14 cellular contexts compared by ENCODE assay signal in genomic region chr11:125995313-125995712, GRCh38. TPM values are rescaled to one million over a fixed set of nuclear protein-coding genes. Genes with fewer than 3 reads are reported as not detected.
A peak's percentile ranks its signal among the peaks of the same experiment; 100 is the strongest.
DNase-seq lines count a peak whose midpoint lies in the region; ATAC-seq and TF ChIP-seq lines count a peak whose summit lies in the region.
"Had no signal": no experiment of that assay in that cellular context is flagged by ENCODE, and none has a peak within 500 bp of the region (broad histone marks: within the 10 kb centered on the region; RNA-seq: fewer than 3 reads in every experiment).

No MANE protein-coding gene starts in this region.

- no peak overlapping the region for H2BK12ac ChIP-seq in trophoblast cell (ENCODE audit: low read length)

- H3K9me3 Mint-ChIP-seq in nephron progenitor cell, result peaks cover 5% of the 10 kb centered on the region
- H3K9me3 Mint-ChIP-seq: T-helper 1 cell treated with Interleukin-12 subunit alpha and Interleukin-12 subunit beta and Interleukin-4 antibody, amounts not matched to agents 30 μg/mL and 1 μg/mL, for 36 hours had no signal

- no peak overlapping the region for H3K18ac ChIP-seq in trophoblast cell (ENCODE audit: low read length)

- H3K79me2 ChIP-seq in trophoblast cell (ENCODE audit: control insufficient read depth, insufficient read depth, low read length, poor library complexity), result no peaks in the 10 kb centered on the region

- TF ChIP-seq CTCF in GM10248 (IDR thresholded peaks at IDR 0.05; ENCODE audit: control extremely low read depth, extremely low read depth, low read depth, missing control alignments) (no peak), nephron progenitor cell (IDR thresholded peaks at IDR 0.05) (no peak)

- no peak overlapping the region for H2BK5ac ChIP-seq in trophoblast cell (ENCODE audit: low read depth, low read length, poor library complexity)

- H3K4me3 Mint-ChIP-seq in nephron progenitor cell, result no peak overlapping the region
- H3K4me3 Mint-ChIP-seq: T-helper 1 cell treated with Interleukin-12 subunit alpha and Interleukin-12 subunit beta and Interleukin-4 antibody, amounts not matched to agents 30 μg/mL and 1 μg/mL, for 36 hours had no signal

- peaks cover 21 to 32% of the 10 kb centered on the region in 2 experiments for H3K36me3 ChIP-seq in trophoblast cell (ENCODE audit: control insufficient read depth in 1 of 2, insufficient read depth in 2 of 2, low read length in 2 of 2)

- H3K23ac ChIP-seq in trophoblast cell (ENCODE audit: low read length), result no peak overlapping the region

- ATAC-seq in GM19455 (IDR thresholded peaks at IDR 0.05; ENCODE audit: unreplicated experiment), result peak; percentile 96
- peak; percentile 52 for ATAC-seq in HG03354 (IDR thresholded peaks at IDR 0.05; ENCODE audit: poor library complexity, severe bottlenecking, unreplicated experiment)
- no peak for ATAC-seq in GM18909 (IDR thresholded peaks at IDR 0.05; ENCODE audit: poor library complexity, unreplicated experiment)

- no CpG with 5 or more reads among the region's 5 CpGs for WGBS in trophoblast cell (ENCODE audit: extremely low coverage, insufficient coverage, insufficient read length)

- H3K79me1 ChIP-seq in trophoblast cell (ENCODE audit: low read length), result no peaks in the 10 kb centered on the region

- no peaks in the 10 kb centered on the region for H3K27me3 ChIP-seq in trophoblast cell (ENCODE audit: insufficient read depth, low read length)

- peak overlapping the region; percentile 65 for H3K27ac Mint-ChIP-seq in nephron progenitor cell
- H3K27ac Mint-ChIP-seq: T-helper 1 cell treated with Interleukin-12 subunit alpha and Interleukin-12 subunit beta and Interleukin-4 antibody, amounts not matched to agents 30 μg/mL and 1 μg/mL, for 36 hours had no signal

- DNase-seq in GM10248 (ENCODE audit: extremely low spot score) (peak; percentile 45), nephron progenitor cell (no peak), NCI-H510A treated with DMSO at 0.1 percent for 48 hours (lab: John Stamatoyannopoulos, UW) (no peak), trophoblast cell (no peak)
- no peak for DNase-seq in activated effector memory CD4-positive, alpha-beta T cell treated with Interleukin-2 at 50 U/mL for 16 hours
- DNase-seq: amniotic stem cell, NCI-H446 treated with DMSO at 0.1 percent for 48 hours had no signal

- POLR2A ChIA-PET in GM10248 (lab: Yijun Ruan, JAX), result no interaction called here

- H2BK120ac ChIP-seq in trophoblast cell (ENCODE audit: insufficient read depth, low read length, poor library complexity), result no peak overlapping the region

- CTCF ChIA-PET in GM10248 (lab: Yijun Ruan, JAX), result interaction anchor here (1.7 kb wide), 1 partner anchor 11 kb away, joined by 4 read pairs; no protein-coding TSS in a partner anchor

- H4K91ac ChIP-seq in trophoblast cell (ENCODE audit: low read depth, low read length), result no peak overlapping the region

- no peak overlapping the region for H2AK5ac ChIP-seq in trophoblast cell (ENCODE audit: low read length)

- no peak overlapping the region for H3K9ac ChIP-seq in trophoblast cell (ENCODE audit: low read length)

- H3K36me3 Mint-ChIP-seq in nephron progenitor cell (ENCODE audit: low read depth), result peaks cover 93% of the 10 kb centered on the region

- H3K4me3 ChIP-seq in trophoblast cell (ENCODE audit: low read depth, low read length), result no peak overlapping the region
- H3K4me3 ChIP-seq: skin epidermis had no signal

- no peak overlapping the region for H4K12ac ChIP-seq in trophoblast cell (ENCODE audit: low read depth, low read length)

- H3K4me1 Mint-ChIP-seq in nephron progenitor cell, result peaks cover 26% of the 10 kb centered on the region

- H3K4ac ChIP-seq in trophoblast cell (ENCODE audit: low read depth, low read length), result no peak overlapping the region

- H3K27ac ChIP-seq in trophoblast cell (ENCODE audit: low read depth, low read length), result no peak overlapping the region
- H3K27ac ChIP-seq: C4-2B, skin epidermis had no signal

- H4K8ac ChIP-seq in trophoblast cell (ENCODE audit: low read depth, low read length), result no peak overlapping the region

- no peaks in the 10 kb centered on the region for H3K27me3 Mint-ChIP-seq in nephron progenitor cell (ENCODE audit: low read depth, poor library complexity)

- no peak overlapping the region for H2AFZ ChIP-seq in trophoblast cell (ENCODE audit: insufficient read depth, low read length, poor library complexity)

- peaks cover 0 to 3% of the 10 kb centered on the region in 2 experiments for H3K4me1 ChIP-seq in trophoblast cell (ENCODE audit: control insufficient read depth in 1 of 2, insufficient read depth in 2 of 2, low read length in 2 of 2)

- H3K9me3 ChIP-seq in trophoblast cell (ENCODE audit: insufficient read depth, low read depth, low read length), result peaks cover 1% of the 10 kb centered on the region

- H3K14ac ChIP-seq in trophoblast cell (ENCODE audit: low read length), result no peak overlapping the region

- no peak overlapping the region for H3K4me2 ChIP-seq in trophoblast cell (ENCODE audit: low read length)

RNA-seq across cellular contexts. Expression of gene VSIG10L2, which starts 49.5 kb away (rescaled TPM):
- not detected in 2 replicates for polyA plus RNA-seq in trophoblast cell (2013)
- polyA plus RNA-seq: fibroblast of lung had no signal
